33 cellular contexts compared by ENCODE assay signal in the genomic region with DNA sequence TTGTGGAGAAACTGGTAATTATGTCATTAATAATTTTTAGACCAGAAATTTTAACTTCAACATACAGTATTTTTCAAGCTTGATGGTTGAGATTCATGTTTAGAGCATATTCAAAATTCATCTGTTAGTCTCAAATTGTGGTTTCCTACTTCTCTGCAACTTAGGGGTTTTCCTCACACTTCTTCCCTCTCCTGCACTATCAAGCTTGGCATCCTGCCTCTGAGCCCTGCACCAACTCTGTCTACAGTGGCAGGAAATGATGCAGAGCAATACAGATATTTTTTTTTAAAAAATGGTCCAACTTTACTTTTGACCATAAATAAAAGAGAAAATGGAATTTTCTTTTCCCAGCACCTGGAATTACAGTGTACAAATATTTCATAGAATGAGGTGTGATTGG.
DNase-seq lines count a peak whose midpoint lies in the region; ATAC-seq and TF ChIP-seq lines count a peak whose summit lies in the region.
"Had no signal": no experiment of that assay in that cellular context is flagged by ENCODE, and none has a peak within 500 bp of the region (broad histone marks: within the 10 kb centered on the region; RNA-seq: fewer than 3 reads in every experiment).

No MANE protein-coding gene starts in this region.

- TF ChIP-seq CTCF in fibroblast of pulmonary artery (IDR thresholded peaks at IDR 0.05; ENCODE audit: low read length, missing control alignments) (no peak), mesothelial cell of epicardium (IDR thresholded peaks at IDR 0.05; ENCODE audit: unreplicated experiment) (no peak)

- H3K4me3 ChIP-seq in fibroblast of pulmonary artery (replicated peaks; ENCODE audit: low read depth, low read length), result no peak overlapping the region
- H3K4me3 ChIP-seq: hepatocyte, lung, PC-9, SK-N-MC, skin epidermis, suprapubic skin, upper lobe of right lung had no signal

- DNase-seq in Kasumi-1 (lab: John Stamatoyannopoulos, UW) (peak; percentile 77 to 85), fibroblast of pulmonary artery (ENCODE audit: low read depth) (peak; percentile 22), pons (ENCODE audit: low spot score) (no peak), NCI-H1436 treated with DMSO at 0.1 percent for 48 hours (lab: John Stamatoyannopoulos, UW) (no peak), mesothelial cell of epicardium (ENCODE audit: low spot score in 2 of 2, unreplicated experiment in 2 of 2) (no peak), cerebellar cortex (ENCODE audit: low spot score) (no peak)
- DNase-seq: activated B cell treated with CpG ODN at 0.5 μM for 24 hours; activated CD4-positive, alpha-beta T cell treated with anti-CD3 and anti-CD28 coated beads, Interleukin-2, amount 10 ng/mL, durations not matched to agents 7 days and 5 days; activated gamma-delta T cell; activated T-cell treated with anti-CD3 and anti-CD28 coated beads, Interleukin-2, amount 50 U/mL, for 24 hours; C1 segment of cervical spinal cord; Caco-2; cortex of kidney; DMS53; effector memory CD8-positive, alpha-beta T cell; kidney glomerular epithelial cell; NCI-H1417; NCI-H2081; NCI-H2227 treated with DMSO at 0.1 percent for 48 hours; NCI-H526 treated with DMSO at 0.1 percent for 48 hours; nephron progenitor cell; NK-92 treated with Interleukin-12 subunit alpha and Interleukin-12 subunit beta, amount 100 ng/mL, for 24 hours; PC-9; upper lobe of right lung had no signal

- peaks cover 1% of the 10 kb centered on the region for H3K4me1 Mint-ChIP-seq in mesothelial cell of epicardium
- H3K4me1 Mint-ChIP-seq: activated B cell treated with CpG ODN at 0.5 μM for 24 hours; activated CD4-positive, alpha-beta T cell treated with anti-CD3 and anti-CD28 coated beads, Interleukin-2, amount 10 ng/mL, durations not matched to agents 7 days and 5 days; nephron progenitor cell; stimulated activated memory B cell treated with anti-CD40 and anti-IgM and Interleukin-4, amounts not matched to agents 10 μg/mL and 1 μg/mL and 100 μg/mL, for 72 hours had no signal

- ATAC-seq in GM18858 (IDR thresholded peaks at IDR 0.05; ENCODE audit: unreplicated experiment) (peak; percentile 57), HG02623 (IDR thresholded peaks at IDR 0.05; ENCODE audit: unreplicated experiment) (peak; percentile 56)
- ATAC-seq: effector memory CD8-positive, alpha-beta T cell; HCT116; stimulated activated memory B cell treated with anti-CD40 and anti-IgM and Interleukin-4, amounts not matched to agents 10 μg/mL and 1 μg/mL and 100 μg/mL, for 72 hours; upper lobe of right lung had no signal

- no peak overlapping the region for H3K4me3 Mint-ChIP-seq in mesothelial cell of epicardium
- H3K4me3 Mint-ChIP-seq: activated B cell treated with CpG ODN at 0.5 μM for 24 hours; activated CD4-positive, alpha-beta T cell treated with anti-CD3 and anti-CD28 coated beads, Interleukin-2, amount 10 ng/mL, durations not matched to agents 7 days and 5 days; activated T-cell treated with anti-CD3 and anti-CD28 coated beads, Interleukin-2, amount 50 U/mL, for 24 hours; effector memory CD8-positive, alpha-beta T cell; nephron progenitor cell; stimulated activated memory B cell treated with anti-CD40 and anti-IgM and Interleukin-4, amounts not matched to agents 10 μg/mL and 1 μg/mL and 100 μg/mL, for 72 hours had no signal

- H3K9me3 Mint-ChIP-seq in mesothelial cell of epicardium, result peaks cover 8% of the 10 kb centered on the region
- H3K9me3 Mint-ChIP-seq: activated CD4-positive, alpha-beta T cell treated with anti-CD3 and anti-CD28 coated beads, Interleukin-2, amount 10 ng/mL, durations not matched to agents 7 days and 5 days; nephron progenitor cell had no signal

- no peaks in the 10 kb centered on the region for H3K36me3 Mint-ChIP-seq in mesothelial cell of epicardium
- H3K36me3 Mint-ChIP-seq: stimulated activated memory B cell treated with anti-CD40 and anti-IgM and Interleukin-4, amounts not matched to agents 10 μg/mL and 1 μg/mL and 100 μg/mL, for 72 hours had no signal

- no peaks in the 10 kb centered on the region for H3K27me3 Mint-ChIP-seq in mesothelial cell of epicardium (ENCODE audit: low read depth)
- H3K27me3 Mint-ChIP-seq: activated B cell treated with CpG ODN at 0.5 μM for 24 hours; activated CD4-positive, alpha-beta T cell treated with anti-CD3 and anti-CD28 coated beads, Interleukin-2, amount 10 ng/mL, durations not matched to agents 7 days and 5 days; activated T-cell treated with anti-CD3 and anti-CD28 coated beads, Interleukin-2, amount 50 U/mL, for 24 hours; effector memory CD8-positive, alpha-beta T cell; stimulated activated memory B cell treated with anti-CD40 and anti-IgM and Interleukin-4, amounts not matched to agents 10 μg/mL and 1 μg/mL and 100 μg/mL, for 72 hours had no signal

- H3K27ac Mint-ChIP-seq in mesothelial cell of epicardium, result no peak overlapping the region
- H3K27ac Mint-ChIP-seq: activated B cell treated with CpG ODN at 0.5 μM for 24 hours; activated CD4-positive, alpha-beta T cell treated with anti-CD3 and anti-CD28 coated beads, Interleukin-2, amount 10 ng/mL, durations not matched to agents 7 days and 5 days; activated T-cell treated with anti-CD3 and anti-CD28 coated beads, Interleukin-2, amount 50 U/mL, for 24 hours; effector memory CD8-positive, alpha-beta T cell; nephron progenitor cell; stimulated activated memory B cell treated with anti-CD40 and anti-IgM and Interleukin-4, amounts not matched to agents 10 μg/mL and 1 μg/mL and 100 μg/mL, for 72 hours had no signal

Comparison
In these comparisons a context has a peak if more than half of its experiments do, and no peak if none do; other contexts are left out.
1. DNase-seq: peak in Kasumi-1 (2 of 2) and fibroblast of pulmonary artery (single experiment); none in pons (single experiment), NCI-H1436 treated with DMSO at 0.1 percent for 48 hours (single experiment), mesothelial cell of epicardium (0 of 2) and cerebellar cortex (single experiment).